In the genomic region with DNA sequence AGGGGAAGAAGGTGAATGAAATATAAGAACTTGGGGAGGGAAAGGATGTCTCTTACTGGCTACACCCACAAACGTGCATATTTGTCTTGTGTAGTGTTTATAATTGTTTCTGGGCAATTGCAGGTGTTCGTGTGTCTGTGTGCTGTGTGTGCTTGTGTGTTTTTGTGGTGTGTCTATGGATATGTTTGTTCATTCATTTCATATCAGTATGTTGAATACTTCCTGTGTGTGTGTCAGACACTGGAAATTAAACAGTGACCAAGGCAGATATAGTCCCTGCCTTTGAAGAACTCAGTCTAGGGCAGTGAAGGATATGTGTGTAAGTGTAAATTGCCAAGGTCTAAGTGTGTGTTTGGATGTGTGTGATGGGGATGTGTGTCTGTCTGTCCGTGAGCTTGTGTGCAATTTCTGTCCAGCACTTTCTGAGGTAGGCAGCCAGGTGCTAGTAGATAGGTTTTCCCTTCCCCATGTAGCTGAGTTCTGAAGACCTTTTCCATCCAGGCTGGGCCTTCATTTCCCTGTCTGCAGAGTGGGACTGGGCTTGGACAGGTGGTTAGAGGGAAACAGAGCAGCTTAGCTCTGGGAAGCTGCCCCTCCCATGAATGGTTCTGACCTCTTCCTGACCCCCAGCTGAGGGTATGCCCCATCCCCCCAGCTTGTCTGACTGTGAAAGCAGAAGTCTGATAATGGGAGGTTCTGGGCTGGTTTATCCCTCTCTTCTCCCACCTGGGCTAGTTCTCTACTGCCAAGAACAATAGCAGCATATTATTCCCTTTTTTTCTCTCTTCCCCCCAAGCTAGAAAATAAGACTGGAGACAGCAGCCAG, we compare ENCODE assay signal across 1 cellular context.
A peak's percentile ranks its signal among the peaks of the same experiment; 100 is the strongest.
TF ChIP-seq lines count a peak whose summit lies in the region.

No MANE protein-coding gene starts in this region.

TF ChIP-seq in K562, 482 proteins besides CTCF, POLR2A, EP300 and RAD21 (continued from another document):
- TF ChIP-seq FOXK2 (conservative IDR thresholded peaks at IDR 0.05 in 1 of 2, IDR thresholded peaks at IDR 0.05 in 1 of 2; ENCODE audit: low read depth in 2 of 2) (0 out of 4 replicates have a peak, but pooled peaks of 1 of the 2 experiments have one; percentile 6), SMAD4 (CRISPR knock-in tag; conservative IDR thresholded peaks at IDR 0.05) (peak; percentile 90), POLR2B (IDR thresholded peaks at IDR 0.05; ENCODE audit: low read depth, partially characterized antibody) (peak; percentile 16), MAX (CRISPR knock-in tag; IDR thresholded peaks at IDR 0.05) (0 out of 2 replicates have a peak, but pooled peaks have one; percentile 28), ESRRA (IDR thresholded peaks at IDR 0.05; ENCODE audit: borderline replicate concordance, low read depth) (peak; percentile 75), SMAD3 (CRISPR knock-in tag; conservative IDR thresholded peaks at IDR 0.05) (no peak), GATA2 (CRISPR knock-in tag; IDR thresholded peaks at IDR 0.05) (no peak), NR2C1 (IDR thresholded peaks at IDR 0.05) (peak; percentile 85), NR2C1 (tag; IDR thresholded peaks at IDR 0.05) (peak; percentile 89), GTF2E2 (tag; IDR thresholded peaks at IDR 0.05) (no peak), PRMT5 (CRISPR knock-in tag; IDR thresholded peaks at IDR 0.05) (no peak), ZNF707 (CRISPR knock-in tag; conservative IDR thresholded peaks at IDR 0.05) (no peak), TAL1 (IDR thresholded peaks at IDR 0.05) (peak; percentile 14), SETDB1 (IDR thresholded peaks at IDR 0.05; ENCODE audit: low read length) (no peak), ELF1 (tag; IDR thresholded peaks at IDR 0.05) (no peak), HMGXB4 (CRISPR knock-in tag; IDR thresholded peaks at IDR 0.05) (no peak), HNRNPH1 (optimal IDR thresholded peaks at IDR 0.05; ENCODE audit: low read depth, low read length) (no peak), FOXP4 (CRISPR knock-in tag; IDR thresholded peaks at IDR 0.05; ENCODE audit: borderline replicate concordance) (no peak), ZNF76 (CRISPR knock-in tag; IDR thresholded peaks at IDR 0.05; ENCODE audit: borderline replicate concordance) (no peak), BCOR (IDR thresholded peaks at IDR 0.05) (0 out of 2 replicates have a peak, but pooled peaks have one; percentile 37), ZNF146 (CRISPR knock-in tag; IDR thresholded peaks at IDR 0.05; ENCODE audit: unreplicated experiment) (no peak), POLR2AphosphoS5 (IDR thresholded peaks at IDR 0.05; ENCODE audit: control insufficient read depth, insufficient read depth, low read depth, low read length) (peak; percentile 37; the same call in 1 of the 2 replicates), CEBPB (tag; IDR thresholded peaks at IDR 0.05) (no peak), ZBTB7A (IDR thresholded peaks at IDR 0.05; ENCODE audit: borderline replicate concordance, control insufficient read depth, low read depth, low read length) (peak; percentile 86; the same call in 1 of the 2 replicates), ZNF609 (CRISPR knock-in tag; IDR thresholded peaks at IDR 0.05; ENCODE audit: borderline replicate concordance) (no peak), MYNN (IDR thresholded peaks at IDR 0.05) (0 out of 2 replicates have a peak, but pooled peaks have one; percentile 39), MYNN (CRISPR knock-in tag; IDR thresholded peaks at IDR 0.05) (no peak), ZNF57 (CRISPR knock-in tag; IDR thresholded peaks at IDR 0.05) (no peak), TGIF2 (CRISPR knock-in tag; IDR thresholded peaks at IDR 0.05) (no peak), CREB3L1 (IDR thresholded peaks at IDR 0.05; ENCODE audit: borderline replicate concordance, low read depth) (no peak), ZBTB34 (CRISPR knock-in tag; IDR thresholded peaks at IDR 0.05) (no peak), ATF7 (IDR thresholded peaks at IDR 0.05) (0 out of 2 replicates have a peak, but pooled peaks have one; percentile 31)
- TF ChIP-seq, protein P1, sequence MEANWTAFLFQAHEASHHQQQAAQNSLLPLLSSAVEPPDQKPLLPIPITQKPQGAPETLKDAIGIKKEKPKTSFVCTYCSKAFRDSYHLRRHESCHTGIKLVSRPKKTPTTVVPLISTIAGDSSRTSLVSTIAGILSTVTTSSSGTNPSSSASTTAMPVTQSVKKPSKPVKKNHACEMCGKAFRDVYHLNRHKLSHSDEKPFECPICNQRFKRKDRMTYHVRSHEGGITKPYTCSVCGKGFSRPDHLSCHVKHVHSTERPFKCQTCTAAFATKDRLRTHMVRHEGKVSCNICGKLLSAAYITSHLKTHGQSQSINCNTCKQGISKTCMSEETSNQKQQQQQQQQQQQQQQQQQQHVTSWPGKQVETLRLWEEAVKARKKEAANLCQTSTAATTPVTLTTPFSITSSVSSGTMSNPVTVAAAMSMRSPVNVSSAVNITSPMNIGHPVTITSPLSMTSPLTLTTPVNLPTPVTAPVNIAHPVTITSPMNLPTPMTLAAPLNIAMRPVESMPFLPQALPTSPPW (CRISPR knock-in tag; IDR thresholded peaks at IDR 0.05) = peak; percentile 68
TF ChIP-seq in K562: peak in this region for 51.
